Comparison of ENCODE assay signal across 17 cellular contexts in the genomic region with DNA sequence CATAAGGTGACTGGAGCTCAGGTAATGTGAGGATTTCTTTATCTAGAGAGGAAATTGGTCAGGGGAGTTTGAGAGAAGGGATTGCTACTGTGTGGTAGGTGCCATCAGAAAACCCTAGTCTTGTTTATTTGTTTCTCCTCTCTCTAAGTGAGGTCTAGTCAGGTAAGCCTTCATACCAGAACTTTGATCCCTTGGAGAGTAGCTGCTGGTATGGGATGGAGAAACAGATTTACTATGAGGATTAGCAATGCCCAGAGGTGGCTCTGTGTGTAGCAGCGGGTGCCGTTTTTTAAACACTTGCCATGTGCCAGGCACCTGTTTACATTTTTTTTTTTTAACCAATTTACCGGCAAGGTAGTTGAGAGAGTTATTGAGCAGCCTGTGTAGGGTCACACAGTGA. TPM values are rescaled to one million over a fixed set of nuclear protein-coding genes. Genes with fewer than 3 reads are reported as not detected.
DNase-seq lines count a peak whose midpoint lies in the region; ATAC-seq and TF ChIP-seq lines count a peak whose summit lies in the region.
"Had no signal": no experiment of that assay in that cellular context is flagged by ENCODE, and none has a peak within 500 bp of the region (broad histone marks: within the 10 kb centered on the region; RNA-seq: fewer than 3 reads in every experiment).

No MANE protein-coding gene starts in this region.

- WGBS in GM23248 (ENCODE audit: low coverage in 1 of 2, low lambda C conversion rate in 2 of 2, missing lambda C conversion rate in 2 of 2), 2 experiments = 87 to 90% methylated on average over 3 of the region's 3 CpGs

- H2AFZ ChIP-seq in GM23248 = no peak overlapping the region

- in situ Hi-C loops in GM23248 (cut with MboI) = no loop called here

- CTCF ChIA-PET in activated CD4-positive, alpha-beta T cell treated with anti-CD3 and anti-CD28 coated beads for 36 hours (lab: Charles Lee) = interaction anchor here (1.1 kb wide), 1 partner anchor 16 kb away, joined by 4 read pairs; no protein-coding TSS in a partner anchor

- no peaks in the 10 kb centered on the region for H3K79me2 ChIP-seq in GM23248 (ENCODE audit: insufficient read depth)

- intact Hi-C loops in activated CD4-positive, alpha-beta T cell treated with anti-CD3 and anti-CD28 coated beads for 36 hours (cut with DNase I, micrococcal nuclease) = loop anchor here in 1 of 2 experiments (5.0 kb wide), 1 partner anchor 370 kb away; no protein-coding TSS in a partner anchor
- intact Hi-C loops in colonic mucosa (cut with DNase I) = no loop called here

- peaks cover 52% of the 10 kb centered on the region for H3K36me3 Mint-ChIP-seq in activated CD4-positive, alpha-beta T cell treated with anti-CD3 and anti-CD28 coated beads for 36 hours (ENCODE audit: low read depth)
- H3K36me3 Mint-ChIP-seq in activated T-helper 17 cell treated with anti-CD3 and anti-CD28 coated beads, Interleukin-2, amount 50 U/mL, for 72 hours (ENCODE audit: low read depth) = peaks cover 99% of the 10 kb centered on the region
- peaks cover 8% of the 10 kb centered on the region for H3K36me3 Mint-ChIP-seq in neural crest cell (ENCODE audit: low read depth)

- no peaks in the 10 kb centered on the region for H3K27me3 ChIP-seq in GM23248 (replicated peaks; ENCODE audit: insufficient read depth)
- no peaks in the 10 kb centered on the region for H3K27me3 ChIP-seq in colonic mucosa
- H3K27me3 ChIP-seq: BLaER1 treated with 17β-estradiol and CSF1 and Interleukin-3, amounts not matched to agents 10 nM and 100 nM; Peyer's patch had no signal

- no peak for ATAC-seq in activated CD4-positive, alpha-beta T cell treated with anti-CD3 and anti-CD28 coated beads for 36 hours
- ATAC-seq in activated T-helper 17 cell treated with anti-CD3 and anti-CD28 coated beads, Interleukin-2, amount 50 U/mL, for 72 hours (replicated peaks) = no peak

- H3K9me2 ChIP-seq in GM23248 (ENCODE audit: insufficient read depth) = no peaks in the 10 kb centered on the region

- H3F3A ChIP-seq in GM23248 (ENCODE audit: insufficient read depth) = peaks cover 48% of the 10 kb centered on the region

- TF ChIP-seq CTCF in neural crest cell (conservative IDR thresholded peaks at IDR 0.05) (no peak), colonic mucosa (IDR thresholded peaks at IDR 0.05) (no peak)

- no peaks in the 10 kb centered on the region for H4K20me1 ChIP-seq in GM23248 (ENCODE audit: insufficient read depth)
- H4K20me1 ChIP-seq: BLaER1 treated with 17β-estradiol and CSF1 and Interleukin-3, amounts not matched to agents 10 nM and 100 nM had no signal

- H3K4me1 ChIP-seq in GM23248 (ENCODE audit: insufficient read depth) (peaks cover 56% of the 10 kb centered on the region), colonic mucosa (no peaks in the 10 kb centered on the region)
- H3K4me1 ChIP-seq: Peyer's patch had no signal

- H3K4me2 ChIP-seq in GM23248 (ENCODE audit: unreplicated experiment) = no peak overlapping the region
- H3K4me2 ChIP-seq: BLaER1 treated with 17β-estradiol and CSF1 and Interleukin-3, amounts not matched to agents 10 nM and 100 nM had no signal

- peak overlapping the region; percentile 23 for H3K27ac Mint-ChIP-seq in activated CD4-positive, alpha-beta T cell treated with anti-CD3 and anti-CD28 coated beads for 36 hours
- H3K27ac Mint-ChIP-seq in activated T-helper 17 cell treated with anti-CD3 and anti-CD28 coated beads, Interleukin-2, amount 50 U/mL, for 72 hours = peak overlapping the region; percentile 82
- H3K27ac Mint-ChIP-seq in neural crest cell (ENCODE audit: unreplicated experiment) = peak overlapping the region; percentile 27

- H3K36me3 ChIP-seq in GM23248 (ENCODE audit: low read depth) (no peaks in the 10 kb centered on the region), colonic mucosa (no peaks in the 10 kb centered on the region)

- POLR2A ChIA-PET in activated CD4-positive, alpha-beta T cell treated with anti-CD3 and anti-CD28 coated beads for 36 hours (lab: Charles Lee) = no interaction called here

- DNase-seq in activated CD4-positive, alpha-beta T cell treated with anti-CD3 and anti-CD28 coated beads for 36 hours = no peak
- no peak for DNase-seq in activated CD4-positive, alpha-beta T cell treated with anti-CD3 and anti-CD28 coated beads, Interleukin-2, amount 50 U/mL, for 48 hours
- DNase-seq in GM23248 = no peak
- DNase-seq in neural crest cell (ENCODE audit: low read depth, low spot score) = no peak
- DNase-seq in colonic mucosa = no peak
- no peak for DNase-seq in iPS-NIHi11 (ENCODE audit: low spot score)
- no peak for DNase-seq in stimulated activated CD4-positive, alpha-beta T cell treated with anti-CD3 and anti-CD28 coated beads, Interleukin-4, amount 100 ng/mL, for 24 hours
- DNase-seq: DMS 273 treated with DMSO at 0.1 percent for 48 hours, KG1, NCI-H1048, NCI-H146, NCI-H2107, NCI-H446, NCI-H774, Peyer's patch had no signal

- H3K4me3 Mint-ChIP-seq in activated CD4-positive, alpha-beta T cell treated with anti-CD3 and anti-CD28 coated beads for 36 hours = no peak overlapping the region
- peak overlapping the region; percentile 15 for H3K4me3 Mint-ChIP-seq in activated T-helper 17 cell treated with anti-CD3 and anti-CD28 coated beads, Interleukin-2, amount 50 U/mL, for 72 hours
- H3K4me3 Mint-ChIP-seq in neural crest cell = no peak overlapping the region

- H3K4me3 ChIP-seq in GM23248 (no peak overlapping the region), colonic mucosa (no peak overlapping the region)
- H3K4me3 ChIP-seq: BLaER1 treated with 17β-estradiol and CSF1 and Interleukin-3, amounts not matched to agents 10 nM and 100 nM; Peyer's patch had no signal

- H3K9ac ChIP-seq in GM23248 = 0 out of 2 replicates have a peak overlapping the region, but pooled peaks have one; percentile 8
- no peak overlapping the region for H3K9ac ChIP-seq in colonic mucosa (ENCODE audit: low read depth in 2 of 2, low read length in 2 of 2)
- H3K9ac ChIP-seq: BLaER1 treated with 17β-estradiol and CSF1 and Interleukin-3, amounts not matched to agents 10 nM and 100 nM had no signal

- no peaks in the 10 kb centered on the region for H3K9me3 ChIP-seq in GM23248 (ENCODE audit: low read depth)
- no peaks in the 10 kb centered on the region for H3K9me3 ChIP-seq in colonic mucosa
- H3K9me3 ChIP-seq: BLaER1 treated with 17β-estradiol and CSF1 and Interleukin-3, amounts not matched to agents 10 nM and 100 nM; Peyer's patch had no signal

- H3K27ac ChIP-seq in GM23248 = peak overlapping the region; percentile 43
- no peak overlapping the region for H3K27ac ChIP-seq in colonic mucosa
- H3K27ac ChIP-seq: BLaER1 treated with 17β-estradiol and CSF1 and Interleukin-3, amounts not matched to agents 10 nM and 100 nM; Peyer's patch had no signal

- peaks cover 19% of the 10 kb centered on the region for H3K4me1 Mint-ChIP-seq in activated CD4-positive, alpha-beta T cell treated with anti-CD3 and anti-CD28 coated beads for 36 hours
- H3K4me1 Mint-ChIP-seq in activated T-helper 17 cell treated with anti-CD3 and anti-CD28 coated beads, Interleukin-2, amount 50 U/mL, for 72 hours = peaks cover 32% of the 10 kb centered on the region
- no peaks in the 10 kb centered on the region for H3K4me1 Mint-ChIP-seq in neural crest cell

- no peaks in the 10 kb centered on the region for H3K9me3 Mint-ChIP-seq in activated CD4-positive, alpha-beta T cell treated with anti-CD3 and anti-CD28 coated beads for 36 hours (ENCODE audit: low read depth)
- H3K9me3 Mint-ChIP-seq in activated T-helper 17 cell treated with anti-CD3 and anti-CD28 coated beads, Interleukin-2, amount 50 U/mL, for 72 hours = no peaks in the 10 kb centered on the region
- no peaks in the 10 kb centered on the region for H3K9me3 Mint-ChIP-seq in neural crest cell

- no peaks in the 10 kb centered on the region for H3K27me3 Mint-ChIP-seq in activated CD4-positive, alpha-beta T cell treated with anti-CD3 and anti-CD28 coated beads for 36 hours
- H3K27me3 Mint-ChIP-seq in activated T-helper 17 cell treated with anti-CD3 and anti-CD28 coated beads, Interleukin-2, amount 50 U/mL, for 72 hours = no peaks in the 10 kb centered on the region
- H3K27me3 Mint-ChIP-seq in neural crest cell (ENCODE audit: low read depth) = no peaks in the 10 kb centered on the region

RNA-seq across cellular contexts. Expression of gene CMTR1, which starts 19.5 kb away (rescaled TPM):
- total RNA-seq in activated CD4-positive, alpha-beta T cell treated with anti-CD3 and anti-CD28 coated beads for 36 hours = 10 to 100 TPM; 65.3 to 74.6 TPM
- 37.7 and 46.3 TPM in 2 replicates for total RNA-seq in GM23248 (2014; rRNA removed; shearing (Covaris generic))
- polyA plus RNA-seq in GM23248 (2016; fragmentation: Nextera tagmentation; extraction: Ambion mirVana) = 15.2 and 16.1 TPM in 2 replicates
- 10 to 100 TPM; 37.8 to 51.8 TPM for total RNA-seq in activated T-helper 17 cell treated with anti-CD3 and anti-CD28 coated beads, Interleukin-2, amount 50 U/mL, for 72 hours
- total RNA-seq in neural crest cell (49.0 and 51.0 TPM in 2 replicates), colonic mucosa (10 to 100 TPM; 20.3 to 24.4 TPM)

RNA-seq across cellular contexts. Expression of gene CCDC167, which starts 47.2 kb away (rescaled TPM):
- total RNA-seq in activated CD4-positive, alpha-beta T cell treated with anti-CD3 and anti-CD28 coated beads for 36 hours = 10 to 100 TPM; 55.3 to 60.3 TPM
- total RNA-seq in GM23248 (2014; rRNA removed; shearing (Covaris generic)) = 35.8 and 41.2 TPM in 2 replicates
- 48.1 and 51.0 TPM in 2 replicates for polyA plus RNA-seq in GM23248 (2016; fragmentation: Nextera tagmentation; extraction: Ambion mirVana)
- total RNA-seq in activated T-helper 17 cell treated with anti-CD3 and anti-CD28 coated beads, Interleukin-2, amount 50 U/mL, for 72 hours = 10 to 100 TPM; 39.2 to 78.5 TPM
- total RNA-seq in neural crest cell = 73.1 and 73.2 TPM in 2 replicates
- total RNA-seq in colonic mucosa = 10 to 100 TPM; 11.8 to 31.8 TPM

Comparison
In these comparisons a context has a peak if more than half of its experiments do, and no peak if none do; other contexts are left out.
1. H3K27ac Mint-ChIP-seq: peak in every context shown above with its lines; median percentile 82 in activated T-helper 17 cell treated with anti-CD3 and anti-CD28 coated beads, Interleukin-2, amount 50 U/mL, for 72 hours; 27 in neural crest cell; 23 in activated CD4-positive, alpha-beta T cell treated with anti-CD3 and anti-CD28 coated beads for 36 hours.